In the genomic region with DNA sequence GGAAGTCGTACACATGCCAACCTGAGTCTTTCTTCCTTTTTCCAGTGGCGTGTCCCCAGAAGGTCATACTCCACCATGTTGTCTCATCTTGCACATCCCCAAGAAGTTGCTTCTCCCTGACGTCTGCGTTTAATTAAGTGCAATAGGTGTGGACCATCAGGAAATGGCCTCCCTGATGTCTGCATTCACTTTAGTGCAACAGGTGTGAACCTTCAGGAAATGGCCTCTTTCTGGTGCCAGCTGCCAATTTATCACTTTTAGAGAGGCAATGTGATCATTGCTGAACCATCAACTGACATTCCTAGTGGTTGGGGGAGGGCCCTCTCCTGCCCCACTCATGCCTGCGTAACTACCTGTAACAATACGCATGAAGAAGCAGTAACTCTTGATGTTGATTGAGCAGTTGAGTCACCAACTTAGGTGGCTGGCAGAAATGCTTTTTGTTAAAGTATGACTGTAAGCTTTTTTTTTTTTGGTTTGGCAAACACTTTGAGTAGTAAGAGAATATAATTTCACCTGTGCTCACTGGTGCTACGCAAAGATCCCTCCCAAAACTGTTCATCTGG, we compare ENCODE assay signal across 25 cellular contexts. TPM values are rescaled to one million over a fixed set of nuclear protein-coding genes. Genes with fewer than 3 reads are reported as not detected.
"Had no signal": no experiment of that assay in that cellular context is flagged by ENCODE, and none has a peak within 500 bp of the region (broad histone marks: within the 10 kb centered on the region; RNA-seq: fewer than 3 reads in every experiment).

No MANE protein-coding gene starts in this region.

- H3K9ac ChIP-seq: neural progenitor cell, parathyroid adenoma had no signal

- DNase-seq: activated B cell treated with CpG ODN at 0.5 μM for 24 hours; activated CD4-positive, alpha-beta T cell treated with anti-CD3 and anti-CD28 coated beads, Interleukin-2, amount 50 U/mL, for 1 hour; activated CD8-positive, alpha-beta T cell treated with anti-CD3 and anti-CD28 coated beads for 36 hours; activated naive CD8-positive, alpha-beta T cell treated with anti-CD3 and anti-CD28 coated beads, Interleukin-2, amount 50 U/mL, for 24 hours; activated T-cell treated with anti-CD3 and anti-CD28 coated beads, Interleukin-2, amount 50 U/mL, for 4 hours; amygdala; endodermal cell; esophagus squamous epithelium; foreskin melanocyte; kidney glomerular epithelial cell; left ventricle myocardium inferior; mesendoderm; natural killer cell; occipital lobe; psoas muscle; stimulated activated CD4-positive, alpha-beta T cell treated with anti-CD3 and anti-CD28 coated beads, Interleukin-1b, Interleukin-23, amount 100 ng/mL, for 48 hours; stimulated activated naive CD4-positive, alpha-beta T cell treated with Interleukin-2 at 50 U/mL for 16 hours had no signal

- H3K27ac ChIP-seq: breast epithelium, esophagus squamous epithelium, left ventricle myocardium inferior, neural progenitor cell, parathyroid adenoma, psoas muscle, right atrium auricular region, tibial nerve had no signal

- H3K4me2 ChIP-seq: neural progenitor cell, smooth muscle cell had no signal

- H3K27me3 ChIP-seq: breast epithelium, esophagus squamous epithelium, neural progenitor cell, right atrium auricular region, tibial nerve had no signal

- H3K79me2 ChIP-seq: parathyroid adenoma had no signal

- H3K4me1 ChIP-seq: breast epithelium, esophagus squamous epithelium, left ventricle myocardium inferior, neural progenitor cell, parathyroid adenoma, psoas muscle, right atrium auricular region, tibial nerve had no signal

- H3K9me3 ChIP-seq: esophagus squamous epithelium, psoas muscle, right atrium auricular region had no signal

- H3K36me3 ChIP-seq: breast epithelium, left ventricle myocardium inferior, neural progenitor cell, right atrium auricular region, tibial nerve had no signal

- ATAC-seq: activated CD8-positive, alpha-beta T cell treated with anti-CD3 and anti-CD28 coated beads for 36 hours; activated naive CD8-positive, alpha-beta T cell treated with anti-CD3 and anti-CD28 coated beads, Interleukin-2, amount 50 U/mL, for 24 hours; activated T-cell treated with anti-CD3 and anti-CD28 coated beads, Interleukin-2, amount 50 U/mL, for 4 hours; natural killer cell; psoas muscle had no signal

- H3K4me3 ChIP-seq: breast epithelium, esophagus squamous epithelium, left ventricle myocardium inferior, lung, neural progenitor cell, psoas muscle, right atrium auricular region, smooth muscle cell, tibial nerve had no signal

- H2AFZ ChIP-seq: neural progenitor cell, parathyroid adenoma had no signal

RNA-seq across cellular contexts. Expression of a gene that starts 25.8 kb away (rescaled TPM):
- total RNA-seq: activated B cell treated with CpG ODN at 0.5 μM for 24 hours; activated CD8-positive, alpha-beta T cell treated with anti-CD3 and anti-CD28 coated beads for 36 hours; activated T-helper 2 cell treated with anti-CD3 and anti-CD28 coated beads, Interferon-gamma antibody, Interleukin-2, Interleukin-4, amounts not matched to agents 10 μg/mL and 5 μg/mL and 100 μg/mL, durations not matched to agents 14 hours and 24 hours and 36 hours; left ventricle myocardium inferior had no signal
